ENCODE assay signal across 25 cellular contexts in the genomic region with DNA sequence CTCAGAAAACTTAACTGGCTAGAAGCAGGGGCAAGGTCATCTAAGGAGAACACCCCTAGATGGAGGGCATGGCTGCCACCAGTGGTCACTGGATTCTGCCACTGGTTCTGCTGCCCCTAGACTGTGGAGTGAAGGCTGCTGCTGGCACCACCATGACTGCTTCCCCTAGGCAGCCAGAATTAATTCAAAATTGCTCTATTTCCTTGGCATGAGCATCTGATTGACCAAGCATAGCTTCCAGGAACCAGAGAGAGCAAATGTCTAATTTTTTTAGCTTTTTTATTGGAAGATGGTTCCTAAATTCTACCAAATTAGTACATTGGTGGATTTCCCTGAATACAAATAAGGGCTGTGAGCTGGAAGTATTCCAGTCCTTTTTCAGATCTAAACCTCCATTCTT.
"Had no signal": no experiment of that assay in that cellular context is flagged by ENCODE, and none has a peak within 500 bp of the region (broad histone marks: within the 10 kb centered on the region; RNA-seq: fewer than 3 reads in every experiment).

No MANE protein-coding gene starts in this region.

- H3K27me3 Mint-ChIP-seq: activated naive CD8-positive, alpha-beta T cell treated with anti-CD3 and anti-CD28 coated beads, Interleukin-2, amount 10 ng/mL, durations not matched to agents 7 days and 5 days; IgD-negative memory B cell had no signal

- H3K9me3 ChIP-seq: adrenal gland, MG63, SJSA1 had no signal

- H3K27ac Mint-ChIP-seq: activated CD8-positive, alpha-beta T cell treated with anti-CD3 and anti-CD28 coated beads, Interleukin-2, amount 10 ng/mL, durations not matched to agents 7 days and 5 days; activated naive CD8-positive, alpha-beta T cell treated with anti-CD3 and anti-CD28 coated beads, Interleukin-2, amount 10 ng/mL, durations not matched to agents 7 days and 5 days; T-helper 1 cell treated with Interleukin-12 subunit alpha and Interleukin-12 subunit beta and Interleukin-4 antibody, amounts not matched to agents 30 μg/mL and 1 μg/mL, for 36 hours; WTC11 had no signal

- H3K4me3 Mint-ChIP-seq: activated CD8-positive, alpha-beta T cell treated with anti-CD3 and anti-CD28 coated beads, Interleukin-2, amount 10 ng/mL, durations not matched to agents 7 days and 5 days; activated naive CD8-positive, alpha-beta T cell treated with anti-CD3 and anti-CD28 coated beads, Interleukin-2, amount 10 ng/mL, durations not matched to agents 7 days and 5 days; IgD-negative memory B cell; T-helper 1 cell treated with Interleukin-12 subunit alpha and Interleukin-12 subunit beta and Interleukin-4 antibody, amounts not matched to agents 30 μg/mL and 1 μg/mL, for 36 hours; WTC11 had no signal

- H3K27ac ChIP-seq: adrenal gland, SJSA1 had no signal

- H3K36me3 Mint-ChIP-seq: activated naive CD8-positive, alpha-beta T cell treated with anti-CD3 and anti-CD28 coated beads, Interleukin-2, amount 10 ng/mL, durations not matched to agents 7 days and 5 days; IgD-negative memory B cell; WTC11 had no signal

- H3K36me3 ChIP-seq: adrenal gland, MG63, SJSA1 had no signal

- H3K4me3 ChIP-seq: adrenal gland, MG63, SJSA1 had no signal

- H3K4me1 Mint-ChIP-seq: activated naive CD8-positive, alpha-beta T cell treated with anti-CD3 and anti-CD28 coated beads, Interleukin-2, amount 10 ng/mL, durations not matched to agents 7 days and 5 days; IgD-negative memory B cell had no signal

- H3K9me3 Mint-ChIP-seq: activated naive CD8-positive, alpha-beta T cell treated with anti-CD3 and anti-CD28 coated beads, Interleukin-2, amount 10 ng/mL, durations not matched to agents 7 days and 5 days; T-helper 1 cell treated with Interleukin-12 subunit alpha and Interleukin-12 subunit beta and Interleukin-4 antibody, amounts not matched to agents 30 μg/mL and 1 μg/mL, for 36 hours had no signal

- H3K4me1 ChIP-seq: adrenal gland, SJSA1 had no signal

- DNase-seq: activated CD4-positive, alpha-beta T cell treated with anti-CD3 and anti-CD28 coated beads for 48 hours; activated CD4-positive, alpha-beta T cell treated with anti-CD3 and anti-CD28 coated beads, Interleukin-2, amount 50 U/mL, for 4 hours; activated CD4-positive, CD25-positive, alpha-beta regulatory T cell treated with anti-CD3 and anti-CD28 coated beads, Interleukin-2, amount 50 U/mL, for 72 hours; activated CD8-positive, alpha-beta memory T cell treated with anti-CD3 and anti-CD28 coated beads, Interleukin-2, amount 50 U/mL, for 48 hours; activated CD8-positive, alpha-beta T cell treated with anti-CD3 and anti-CD28 coated beads, Interleukin-2, amount 10 ng/mL, durations not matched to agents 7 days and 5 days; activated naive CD4-positive, alpha-beta T cell treated with anti-CD3 and anti-CD28 coated beads, Interleukin-2, amount 50 U/mL, for 16 hours; activated naive CD8-positive, alpha-beta T cell treated with anti-CD3 and anti-CD28 coated beads, Interleukin-2, amount 10 ng/mL, durations not matched to agents 7 days and 5 days; activated T-cell treated with anti-CD3 and anti-CD28 coated beads, Interleukin-2, amount 50 U/mL, for 1 hour; adrenal gland; central memory CD4-positive, alpha-beta T cell; KG1; MG63; MV-4-11; NCI-H1092 treated with DMSO at 0.1 percent for 48 hours; NCI-H1417 treated with DMSO at 0.1 percent for 48 hours; NCI-H187; NCI-H82; NK-92 treated with Interleukin-12 subunit alpha and Interleukin-12 subunit beta, amount 100 ng/mL, for 24 hours; OCI-M1; Right ventricle myocardium superior; RPMI8226 had no signal

- H3K27me3 ChIP-seq: adrenal gland, MG63, SJSA1 had no signal
